ENCODE assay signal across 15 cellular contexts in genomic region chr7:157946398-157947060, GRCh38.
DNase-seq lines count a peak whose midpoint lies in the region; TF ChIP-seq lines count a peak whose summit lies in the region.
"Had no signal": no experiment of that assay in that cellular context is flagged by ENCODE, and none has a peak within 500 bp of the region (broad histone marks: within the 10 kb centered on the region; RNA-seq: fewer than 3 reads in every experiment).

No MANE protein-coding gene starts in this region.

- DNase-seq in endodermal cell (peak; percentile 30), mesenteric fat pad (ENCODE audit: low spot score) (peak; percentile 76), mesenchymal stem cell (no peak), NCI-H2171 (lab: John Stamatoyannopoulos, UW) (no peak)
- no peak for DNase-seq in activated CD4-positive, alpha-beta T cell treated with anti-CD3 and anti-CD28 coated beads, Interleukin-2, amount 50 U/mL, for 1 hour
- DNase-seq: CD4-positive, alpha-beta T cell; CD8-positive, alpha-beta memory T cell; DMS53; DMS79 treated with DMSO at 0.1 percent for 48 hours; GF-D8; GM23248; H7; HCEC 1CT had no signal

- H3K27me3 Mint-ChIP-seq in endodermal cell (ENCODE audit: insufficient read depth): no peaks in the 10 kb centered on the region

- 85 to 96% methylated on average over 5 to 9 of the region's 9 CpGs for WGBS in endodermal cell (ENCODE audit: insufficient coverage in 1 of 2, insufficient read length in 1 of 2), 2 experiments
- WGBS in mesenchymal stem cell: 85% methylated on average over 5 of the region's 9 CpGs

- H3K79me1 ChIP-seq in mesenchymal stem cell (replicated peaks; ENCODE audit: low read length, poor library complexity, severe bottlenecking): no peaks in the 10 kb centered on the region

- H3K9me3 ChIP-seq in BLaER1 treated with 17β-estradiol and CSF1 and Interleukin-3, amounts not matched to agents 10 nM and 100 nM (replicated peaks in 1 of 11): peaks cover 7 to 19% (median 13%) of the 10 kb centered on the region in 11 experiments; a peak in 18 of 22 replicates
- H3K9me3 ChIP-seq in endodermal cell (ENCODE audit: control insufficient read depth, low read length) (peaks cover 87% of the 10 kb centered on the region), mesenchymal stem cell (ENCODE audit: control insufficient read depth, low read length) (peaks cover 50% of the 10 kb centered on the region)

- H2BK120ac ChIP-seq in mesenchymal stem cell (ENCODE audit: low read depth, low read length): no peak overlapping the region

- H3K4me2 ChIP-seq in BLaER1 treated with 17β-estradiol and CSF1 and Interleukin-3, amounts not matched to agents 10 nM and 100 nM: peak overlapping the region in 8 of 11 experiments; percentile 40 to 72 (median 54); a peak in 16 of 22 replicates
- no peak overlapping the region for H3K4me2 ChIP-seq in mesenchymal stem cell (ENCODE audit: low read length, poor library complexity, severe bottlenecking)

- H2BK15ac ChIP-seq in mesenchymal stem cell (ENCODE audit: low read depth, poor library complexity, severe bottlenecking): no peak overlapping the region

- no peak overlapping the region for H3K23ac ChIP-seq in mesenchymal stem cell (ENCODE audit: low read length in 2 of 2)

- H3K27ac ChIP-seq in BLaER1 treated with 17β-estradiol and CSF1 and Interleukin-3, amounts not matched to agents 10 nM and 100 nM: peak overlapping the region in 5 of 11 experiments; percentile 29 to 82 (median 76); a peak in 9 of 22 replicates
- H3K27ac ChIP-seq in endodermal cell (ENCODE audit: low read depth, low read length) (no peak overlapping the region), mesenchymal stem cell (ENCODE audit: low read length, poor library complexity, severe bottlenecking) (no peak overlapping the region)
- H3K27ac ChIP-seq: GM23248 had no signal

- no peak overlapping the region for H4K8ac ChIP-seq in mesenchymal stem cell (ENCODE audit: low read length)

- TF ChIP-seq CTCF in endodermal cell (conservative IDR thresholded peaks at IDR 0.05): no peak

- no peak overlapping the region for H2AK5ac ChIP-seq in mesenchymal stem cell (ENCODE audit: low read length, severe bottlenecking)

- H3K14ac ChIP-seq in mesenchymal stem cell (ENCODE audit: low read length in 2 of 2): no peak overlapping the region

- no peak overlapping the region for H3K4ac ChIP-seq in mesenchymal stem cell (ENCODE audit: low read depth in 1 of 2, low read length in 2 of 2)

- no peak overlapping the region for H3K4me3 Mint-ChIP-seq in endodermal cell
- H3K4me3 Mint-ChIP-seq: CD14-positive monocyte; CD4-positive, alpha-beta T cell; CD8-positive, alpha-beta memory T cell had no signal

- no peaks in the 10 kb centered on the region for H3K4me1 Mint-ChIP-seq in endodermal cell
- H3K4me1 Mint-ChIP-seq: CD14-positive monocyte; CD8-positive, alpha-beta memory T cell had no signal

- no peak overlapping the region for H2BK5ac ChIP-seq in mesenchymal stem cell (ENCODE audit: low read depth, low read length, poor library complexity, severe bottlenecking)

- no peak overlapping the region for H2AFZ ChIP-seq in mesenchymal stem cell (ENCODE audit: low read depth, low read length)
- H2AFZ ChIP-seq: GM23248 had no signal

- peaks cover 0 to 56% (median 51%) of the 10 kb centered on the region in 10 experiments; a peak in 15 of 20 replicates for H3K4me1 ChIP-seq in BLaER1 treated with 17β-estradiol and CSF1 and Interleukin-3, amounts not matched to agents 10 nM and 100 nM
- H3K4me1 ChIP-seq in endodermal cell (ENCODE audit: control insufficient read depth, insufficient read depth, low read length) (no peaks in the 10 kb centered on the region), mesenchymal stem cell (ENCODE audit: control insufficient read depth, insufficient read depth, low read depth, low read length) (no peaks in the 10 kb centered on the region)

- no peaks in the 10 kb centered on the region for H4K20me1 ChIP-seq in BLaER1 treated with 17β-estradiol and CSF1 and Interleukin-3, amounts not matched to agents 10 nM and 100 nM

- no peak overlapping the region for H4K91ac ChIP-seq in mesenchymal stem cell (ENCODE audit: low read length)

- peak overlapping the region in 3 of 11 experiments; percentile 20 to 68 (median 58); a peak in 2 of 22 replicates for H3K9ac ChIP-seq in BLaER1 treated with 17β-estradiol and CSF1 and Interleukin-3, amounts not matched to agents 10 nM and 100 nM
- H3K9ac ChIP-seq in endodermal cell (ENCODE audit: extremely low read depth, low read length, poor library complexity, severe bottlenecking) (no peak overlapping the region), mesenchymal stem cell (ENCODE audit: low read length) (no peak overlapping the region)
- H3K9ac ChIP-seq: GM23248 had no signal

- H3K27ac Mint-ChIP-seq in endodermal cell: no peak overlapping the region
- H3K27ac Mint-ChIP-seq: CD14-positive monocyte; CD4-positive, alpha-beta T cell; CD8-positive, alpha-beta memory T cell had no signal

- no peaks in the 10 kb centered on the region for H3K36me3 Mint-ChIP-seq in endodermal cell (ENCODE audit: low read depth)
- H3K36me3 Mint-ChIP-seq: CD14-positive monocyte; CD8-positive, alpha-beta memory T cell had no signal

- no peak overlapping the region for H3K4me3 ChIP-seq in BLaER1 treated with 17β-estradiol and CSF1 and Interleukin-3, amounts not matched to agents 10 nM and 100 nM
- H3K4me3 ChIP-seq in endodermal cell (ENCODE audit: low read length) (peak overlapping the region; percentile 40), mesenchymal stem cell (ENCODE audit: insufficient read depth in 1 of 2, low read depth in 1 of 2, low read length in 2 of 2) (no peak overlapping the region)
- H3K4me3 ChIP-seq: GM23248 had no signal

- no peaks in the 10 kb centered on the region for H3K27me3 ChIP-seq in BLaER1 treated with 17β-estradiol and CSF1 and Interleukin-3, amounts not matched to agents 10 nM and 100 nM
- H3K27me3 ChIP-seq in endodermal cell (ENCODE audit: control insufficient read depth, insufficient read depth, low read length, poor library complexity, severe bottlenecking): no peaks in the 10 kb centered on the region
- no peaks in the 10 kb centered on the region for H3K27me3 ChIP-seq in mesenchymal stem cell (ENCODE audit: control insufficient read depth in 1 of 2, insufficient read depth in 1 of 2, low read length in 2 of 2)

- H2BK12ac ChIP-seq in mesenchymal stem cell (ENCODE audit: low read length in 2 of 2): no peak overlapping the region

- H3K18ac ChIP-seq in mesenchymal stem cell (ENCODE audit: low read depth in 1 of 2, low read length in 2 of 2): no peak overlapping the region

- no peaks in the 10 kb centered on the region for H3K36me3 ChIP-seq in BLaER1 treated with 17β-estradiol and CSF1 and Interleukin-3, amounts not matched to agents 10 nM and 100 nM
- H3K36me3 ChIP-seq in endodermal cell (ENCODE audit: control insufficient read depth, insufficient read depth, low read length) (no peaks in the 10 kb centered on the region), mesenchymal stem cell (ENCODE audit: control insufficient read depth in 1 of 2, insufficient read depth in 2 of 2, low read depth in 1 of 2, low read length in 2 of 2) (no peaks in the 10 kb centered on the region)

- H3K9me3 Mint-ChIP-seq in endodermal cell: peaks cover 25% of the 10 kb centered on the region

Comparison
In these comparisons a context has a peak if more than half of its experiments do, and no peak if none do; other contexts are left out.
1. DNase-seq: peak in endodermal cell (single experiment) and mesenteric fat pad (single experiment); none in mesenchymal stem cell (single experiment), NCI-H2171 (single experiment) and activated CD4-positive, alpha-beta T cell treated with anti-CD3 and anti-CD28 coated beads, Interleukin-2, amount 50 U/mL, for 1 hour (single experiment).